9 cellular contexts compared by ENCODE assay signal in genomic region chr15:67839358-67839928, GRCh38. TPM values are rescaled to one million over a fixed set of nuclear protein-coding genes. Genes with fewer than 3 reads are reported as not detected.
DNase-seq lines count a peak whose midpoint lies in the region; ATAC-seq, FAIRE-seq and TF ChIP-seq lines count a peak whose summit lies in the region.
"Had no signal": no experiment of that assay in that cellular context is flagged by ENCODE, and none has a peak within 500 bp of the region (broad histone marks: within the 10 kb centered on the region; RNA-seq: fewer than 3 reads in every experiment).

No MANE protein-coding gene starts in this region.

- DNase-seq in DMS79 treated with DMSO at 0.1 percent for 48 hours (lab: John Stamatoyannopoulos, UW) (peak; percentile 70), DMS79 (lab: John Stamatoyannopoulos, UW) (no peak), NCI-H526 (lab: John Stamatoyannopoulos, UW) (peak; percentile 84 to 86), left cardiac atrium (no peak), psoas muscle (no peak), D721Med (ENCODE audit: insufficient read length, low spot score) (no peak)

- peaks cover 14% of the 10 kb centered on the region for H3K4me1 ChIP-seq in psoas muscle

- no peaks in the 10 kb centered on the region for H3K9me3 Mint-ChIP-seq in activated naive CD4-positive, alpha-beta T cell treated with anti-CD3 and anti-CD28 coated beads, Interleukin-2, amount 50 U/mL, for 24 hours

- H3K9me3 ChIP-seq in psoas muscle, result no peaks in the 10 kb centered on the region

- H3K4me1 Mint-ChIP-seq in activated naive CD4-positive, alpha-beta T cell treated with anti-CD3 and anti-CD28 coated beads, Interleukin-2, amount 50 U/mL, for 24 hours, result peaks cover 36% of the 10 kb centered on the region

- TF ChIP-seq CTCF in psoas muscle (IDR thresholded peaks at IDR 0.05), result no peak
- no peak for TF ChIP-seq CTCF in D721Med (IDR thresholded peaks at IDR 0.05; ENCODE audit: insufficient read depth, missing control alignments)

- peak overlapping the region; percentile 98 for H3K27ac Mint-ChIP-seq in activated naive CD4-positive, alpha-beta T cell treated with anti-CD3 and anti-CD28 coated beads, Interleukin-2, amount 50 U/mL, for 24 hours

- H3K27ac ChIP-seq in psoas muscle, result peak overlapping the region; percentile 94

- no peaks in the 10 kb centered on the region for H3K36me3 ChIP-seq in psoas muscle (ENCODE audit: insufficient read depth in 1 of 2, low read depth in 1 of 2)

- WGBS in psoas muscle, 3 donors, result 1 to 3% (median 1%) methylated on average over 12 of the region's 12 CpGs

- peak overlapping the region; percentile 83 for H3K4me3 ChIP-seq in psoas muscle

- peaks cover 0 to 12% (median 4%) of the 10 kb centered on the region in 3 donors for H3K27me3 ChIP-seq in psoas muscle (ENCODE audit: insufficient read depth in 3 of 3, low read length in 2 of 3)

- intact Hi-C loops in left cardiac atrium (cut with DNase I) (loop anchor here in 1 of 2 donors (5.0 to 10.0 kb wide), 3 partner anchors 317 to 895 kb away; partner anchors contain the start of gene C15orf61), psoas muscle (cut with DNase I) (loop anchor here (2.0 to 10.0 kb wide), 4 partner anchors 317 to 385 kb away; partner anchors contain the start of gene C15orf61 (in 1 of the 2))

- H3K27me3 Mint-ChIP-seq in activated naive CD4-positive, alpha-beta T cell treated with anti-CD3 and anti-CD28 coated beads, Interleukin-2, amount 50 U/mL, for 24 hours, result peaks cover 9% of the 10 kb centered on the region

- peak overlapping the region; percentile 97 for H3K4me3 Mint-ChIP-seq in activated naive CD4-positive, alpha-beta T cell treated with anti-CD3 and anti-CD28 coated beads, Interleukin-2, amount 50 U/mL, for 24 hours

- no peaks in the 10 kb centered on the region for H3K36me3 Mint-ChIP-seq in activated naive CD4-positive, alpha-beta T cell treated with anti-CD3 and anti-CD28 coated beads, Interleukin-2, amount 50 U/mL, for 24 hours

- no peak for FAIRE-seq in D721Med (lab: Jason Lieb, UNC)

- ATAC-seq in HG02623 (IDR thresholded peaks at IDR 0.05; ENCODE audit: unreplicated experiment) (peak; percentile 8), left cardiac atrium (peak; percentile 2 to 29), psoas muscle (peak; percentile 34 to 58 (median 43))

RNA-seq across cellular contexts. Expression of gene RNU6-1, which starts 0.4 kb away (rescaled TPM):
- not detected for total RNA-seq in left cardiac atrium
- total RNA-seq in psoas muscle, result not detected
- polyA plus RNA-seq in psoas muscle, result not detected
- total RNA-seq: dermis microvascular lymphatic vessel endothelial cell had no signal

RNA-seq across cellular contexts. Expression of gene SKOR1, which starts 14.1 kb away (rescaled TPM):
- under 1 TPM; 0.09 to 0.29 TPM for total RNA-seq in left cardiac atrium
- under 1 TPM; 0.13 to 0.48 (median 0.29) TPM for total RNA-seq in psoas muscle
- under 1 TPM; 0.06 to 0.07 (median 0.06) TPM for polyA plus RNA-seq in psoas muscle

Comparison
In these comparisons a context has a peak if more than half of its experiments do, and no peak if none do; other contexts are left out.
1. DNase-seq: peak in DMS79 treated with DMSO at 0.1 percent for 48 hours (single experiment) and NCI-H526 (2 of 2); none in DMS79 (single experiment), left cardiac atrium (single experiment), psoas muscle (0 of 2) and D721Med (single experiment).
2. Peak in every context shown above with its lines, with median percentiles within 50 percentile points of each other: ATAC-seq.